ENCODE assay signal across 8 cellular contexts in the genomic region with DNA sequence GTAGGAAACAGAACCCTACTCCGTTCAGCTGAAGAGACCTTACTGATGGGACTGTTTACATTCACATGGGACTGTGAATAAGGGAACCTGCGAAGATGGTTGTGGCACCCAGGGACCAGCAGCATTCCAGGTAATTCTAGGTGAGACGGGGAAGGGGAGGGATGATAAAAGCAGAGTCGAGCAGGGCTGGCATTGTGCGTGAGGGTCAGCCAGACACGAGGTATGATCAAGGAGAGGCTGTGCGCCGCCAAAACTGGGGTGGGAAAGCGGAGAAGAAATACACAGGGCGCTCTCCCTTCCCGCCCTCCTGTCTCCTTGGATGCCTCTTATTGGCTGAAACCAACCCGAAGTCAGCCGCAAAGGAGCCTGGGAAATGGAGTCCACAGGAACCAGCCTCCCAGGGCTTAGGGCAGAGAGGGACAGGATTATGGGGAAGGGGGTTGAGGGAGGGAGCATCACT. TPM values are rescaled to one million over a fixed set of nuclear protein-coding genes. Genes with fewer than 3 reads are reported as not detected.
DNase-seq lines count a peak whose midpoint lies in the region; ATAC-seq and TF ChIP-seq lines count a peak whose summit lies in the region.

No MANE protein-coding gene starts in this region.

- H3K4me3 ChIP-seq in Caco-2 (ENCODE audit: low read depth, low read length) (peak overlapping the region; percentile 47), OCI-LY1 (ENCODE audit: low read depth, low read length, poor library complexity, severe bottlenecking) (peak overlapping the region; percentile 65), fibroblast of lung (replicated peaks in 1 of 4; ENCODE audit: control extremely low read depth in 1 of 4, insufficient read depth in 1 of 4, low read depth in 3 of 4, low read length in 4 of 4) (peak overlapping the region in 2 of 4 experiments; percentile 53 to 62)
- H3K4me3 ChIP-seq in naive thymus-derived CD4-positive, alpha-beta T cell (ENCODE audit: low read length): peak overlapping the region; percentile 64

- H3K9me3 ChIP-seq in Caco-2 (no peaks in the 10 kb centered on the region), OCI-LY1 (ENCODE audit: low read length) (no peaks in the 10 kb centered on the region), fibroblast of lung (ENCODE audit: control insufficient read depth, insufficient read depth, low read depth, low read length) (no peaks in the 10 kb centered on the region)
- no peaks in the 10 kb centered on the region for H3K9me3 ChIP-seq in naive thymus-derived CD4-positive, alpha-beta T cell (ENCODE audit: control insufficient read depth in 2 of 3, low read length in 3 of 3)

- no peaks in the 10 kb centered on the region for H3K9me2 ChIP-seq in OCI-LY1 (ENCODE audit: low read depth, low read length)

- ATAC-seq in GM19463 (IDR thresholded peaks at IDR 0.05; ENCODE audit: unreplicated experiment): peak; percentile 99
- ATAC-seq in naive thymus-derived CD4-positive, alpha-beta T cell: peak; percentile 89

- H3K27me3 Mint-ChIP-seq in Caco-2 (ENCODE audit: insufficient read depth, unreplicated experiment): peaks cover 15% of the 10 kb centered on the region
- H3K27me3 Mint-ChIP-seq in activated T-cell treated with anti-CD3 and anti-CD28 coated beads, Interleukin-2, amount 50 U/mL, for 24 hours: peaks cover 29% of the 10 kb centered on the region
- H3K27me3 Mint-ChIP-seq in naive thymus-derived CD4-positive, alpha-beta T cell: peaks cover 5 to 47% (median 21%) of the 10 kb centered on the region in 5 donors

- H3K9me3 Mint-ChIP-seq in Caco-2 (ENCODE audit: unreplicated experiment): no peaks in the 10 kb centered on the region
- no peaks in the 10 kb centered on the region for H3K9me3 Mint-ChIP-seq in activated T-cell treated with anti-CD3 and anti-CD28 coated beads, Interleukin-2, amount 50 U/mL, for 24 hours
- no peaks in the 10 kb centered on the region for H3K9me3 Mint-ChIP-seq in naive thymus-derived CD4-positive, alpha-beta T cell

- peak overlapping the region; percentile 79 for H3K4me2 ChIP-seq in OCI-LY1 (ENCODE audit: low read length)
- H3K4me2 ChIP-seq in fibroblast of lung (ENCODE audit: extremely low read depth, insufficient read depth, low read length): peak overlapping the region; percentile 91

- no peaks in the 10 kb centered on the region for H3F3A ChIP-seq in OCI-LY1 (ENCODE audit: insufficient read depth, low read length)

- BruUV-seq in Caco-2 (replicated peaks; lab: Mats Ljungman, UMichigan): no TSS peak

- H3K79me2 ChIP-seq in OCI-LY1 (ENCODE audit: insufficient read depth, low read length): no peaks in the 10 kb centered on the region
- no peaks in the 10 kb centered on the region for H3K79me2 ChIP-seq in fibroblast of lung (ENCODE audit: control insufficient read depth, insufficient read depth, low read length)

- H4K20me1 ChIP-seq in OCI-LY1 (ENCODE audit: insufficient read depth, low read length) (no peaks in the 10 kb centered on the region), fibroblast of lung (ENCODE audit: control insufficient read depth, extremely low read depth, insufficient read depth, low read length) (no peaks in the 10 kb centered on the region)

- H3K4me1 Mint-ChIP-seq in Caco-2 (ENCODE audit: low read depth, unreplicated experiment): peaks cover 8% of the 10 kb centered on the region
- H3K4me1 Mint-ChIP-seq in activated T-cell treated with anti-CD3 and anti-CD28 coated beads, Interleukin-2, amount 50 U/mL, for 24 hours (ENCODE audit: low read depth): peaks cover 12% of the 10 kb centered on the region
- peaks cover 0 to 17% (median 13%) of the 10 kb centered on the region in 7 donors for H3K4me1 Mint-ChIP-seq in naive thymus-derived CD4-positive, alpha-beta T cell

- H3K36me3 ChIP-seq in Caco-2 (ENCODE audit: control insufficient read depth, insufficient read depth, low read length) (no peaks in the 10 kb centered on the region), OCI-LY1 (ENCODE audit: insufficient read depth, low read length) (no peaks in the 10 kb centered on the region), fibroblast of lung (ENCODE audit: control insufficient read depth, insufficient read depth, low read length) (no peaks in the 10 kb centered on the region)
- no peaks in the 10 kb centered on the region for H3K36me3 ChIP-seq in naive thymus-derived CD4-positive, alpha-beta T cell (ENCODE audit: control insufficient read depth in 2 of 3, insufficient read depth in 3 of 3, low read length in 3 of 3)

- H3K27ac Mint-ChIP-seq in Caco-2 (ENCODE audit: unreplicated experiment): no peak overlapping the region
- H3K27ac Mint-ChIP-seq in activated T-cell treated with anti-CD3 and anti-CD28 coated beads, Interleukin-2, amount 50 U/mL, for 24 hours: peak overlapping the region; percentile 56
- H3K27ac Mint-ChIP-seq in naive thymus-derived CD4-positive, alpha-beta T cell: peak overlapping the region in 4 of 9 donors; percentile 5 to 36 (median 23)

- H3K9ac ChIP-seq in OCI-LY1 (ENCODE audit: low read length) (peak overlapping the region; percentile 50), fibroblast of lung (ENCODE audit: insufficient read depth, low read length) (peak overlapping the region; percentile 14)

- H3K4me3 Mint-ChIP-seq in Caco-2 (ENCODE audit: unreplicated experiment): peak overlapping the region; percentile 91
- H3K4me3 Mint-ChIP-seq in activated T-cell treated with anti-CD3 and anti-CD28 coated beads, Interleukin-2, amount 50 U/mL, for 24 hours: peak overlapping the region; percentile 82
- peak overlapping the region; percentile 82 to 93 (median 89) for H3K4me3 Mint-ChIP-seq in naive thymus-derived CD4-positive, alpha-beta T cell

- CTCF ChIA-PET in Caco-2 (lab: Charles Lee): no interaction called here
- CTCF ChIA-PET in naive thymus-derived CD4-positive, alpha-beta T cell (lab: Charles Lee): no interaction called here

- intact Hi-C loops in Caco-2 (cut with micrococcal nuclease; ENCODE audit: unreplicated experiment): loop anchor here (1.0 to 5.0 kb wide), 2 partner anchors 13 to 39 kb away; partner anchors contain the start of gene CSNK2A2
- intact Hi-C loops in naive thymus-derived CD4-positive, alpha-beta T cell (cut with micrococcal nuclease): loop anchor here (1.0 to 5.0 kb wide), 9 partner anchors 13 to 501 kb away; partner anchors contain the start of genes CFAP20 (in 2 of the 2), CSNK2A2 (in 2 of the 2), GINS3 (in 1 of the 2) and KATNB1 (in 1 of the 2)

- H3K27me3 ChIP-seq in Caco-2 (replicated peaks; ENCODE audit: control insufficient read depth, insufficient read depth, low read length) (no peaks in the 10 kb centered on the region), OCI-LY1 (ENCODE audit: insufficient read depth, low read length) (no peaks in the 10 kb centered on the region; the same call in 1 of the 2 replicates), fibroblast of lung (ENCODE audit: control insufficient read depth, insufficient read depth, low read length) (peaks cover 9% of the 10 kb centered on the region)
- H3K27me3 ChIP-seq in naive thymus-derived CD4-positive, alpha-beta T cell (ENCODE audit: control insufficient read depth in 2 of 2, insufficient read depth in 2 of 2, low read length in 2 of 2): no peaks in the 10 kb centered on the region

- TF ChIP-seq CTCF in Caco-2 (IDR thresholded peaks at IDR 0.05; ENCODE audit: insufficient read depth in 1 of 2, low read depth in 1 of 2, low read length in 1 of 2, severe bottlenecking in 1 of 2, unreplicated experiment in 1 of 2) (no peak), OCI-LY1 (IDR thresholded peaks at IDR 0.05; ENCODE audit: low read length) (no peak), fibroblast of lung (conservative IDR thresholded peaks at IDR 0.05 in 1 of 2, IDR thresholded peaks at IDR 0.05 in 1 of 2; ENCODE audit: low read depth in 1 of 2, low read length in 2 of 2) (no peak)

- H3K36me3 Mint-ChIP-seq in Caco-2 (ENCODE audit: insufficient read depth, unreplicated experiment): no peaks in the 10 kb centered on the region
- no peaks in the 10 kb centered on the region for H3K36me3 Mint-ChIP-seq in activated T-cell treated with anti-CD3 and anti-CD28 coated beads, Interleukin-2, amount 50 U/mL, for 24 hours (ENCODE audit: low read depth)
- no peaks in the 10 kb centered on the region for H3K36me3 Mint-ChIP-seq in naive thymus-derived CD4-positive, alpha-beta T cell

- H3K27ac ChIP-seq in OCI-LY1 (ENCODE audit: low read depth, low read length, poor library complexity, severe bottlenecking) (no peak overlapping the region), fibroblast of lung (ENCODE audit: insufficient read depth, low read length) (no peak overlapping the region)
- H3K27ac ChIP-seq in naive thymus-derived CD4-positive, alpha-beta T cell (ENCODE audit: low read depth, low read length): no peak overlapping the region

- POLR2A ChIA-PET in Caco-2 (lab: Charles Lee): no interaction called here
- POLR2A ChIA-PET in naive thymus-derived CD4-positive, alpha-beta T cell (lab: Charles Lee): no interaction called here

- peak; percentile 83 to 86 for DNase-seq in Caco-2
- DNase-seq in HS-27A (ENCODE audit: low read depth): peak; percentile 35
- peak; percentile 76 for DNase-seq in activated T-cell treated with anti-CD3 and anti-CD28 coated beads, Interleukin-2, amount 50 U/mL, for 24 hours
- peak; percentile 44 to 56 for DNase-seq in fibroblast of lung (ENCODE audit: low read depth in 2 of 2)
- DNase-seq in naive thymus-derived CD4-positive, alpha-beta T cell: peak; percentile 18 to 56 (median 45)
- DNase-seq in stimulated activated naive CD4-positive, alpha-beta T cell (lab: John Stamatoyannopoulos, UW): peak; percentile 16 to 60 (median 36)

- H3K4me1 ChIP-seq in Caco-2 (0 out of 2 replicates have a peak, but pooled peaks cover 2% of the 10 kb centered on the region), OCI-LY1 (ENCODE audit: insufficient read depth, low read length, severe bottlenecking) (peaks cover 12% of the 10 kb centered on the region), fibroblast of lung (ENCODE audit: control insufficient read depth, extremely low read depth, insufficient read depth, low read length) (no peaks in the 10 kb centered on the region)
- peaks cover 8 to 10% of the 10 kb centered on the region in 2 donors for H3K4me1 ChIP-seq in naive thymus-derived CD4-positive, alpha-beta T cell (ENCODE audit: control insufficient read depth in 2 of 2, insufficient read depth in 2 of 2, low read length in 2 of 2)

- peak overlapping the region; percentile 97 for H2AFZ ChIP-seq in OCI-LY1 (ENCODE audit: low read length)
- H2AFZ ChIP-seq in fibroblast of lung (ENCODE audit: low read length): peak overlapping the region; percentile 82

RNA-seq across cellular contexts. Expression of gene CSNK2A2, which starts 38.4 kb away (rescaled TPM):
- total RNA-seq in Caco-2 (2022) (165 and 181 TPM in 2 replicates), fibroblast of lung (25.2 and 33.4 TPM in 2 replicates)
- 51.0 and 54.3 TPM in 2 replicates for polyA plus RNA-seq in fibroblast of lung
- 41.6 and 43.7 TPM in 2 replicates for polyA plus RNA-seq in fibroblast of lung (2012)
- polyA minus RNA-seq in fibroblast of lung (ENCODE audit: low replicate concordance): 58.7 and 91.9 TPM in 2 replicates
- total RNA-seq in naive thymus-derived CD4-positive, alpha-beta T cell: 10 to 100 TPM; 46.5 to 70.0 (median 67.9) TPM
- 10 to 100 TPM; 11.0 to 12.9 TPM for polyA plus RNA-seq in naive thymus-derived CD4-positive, alpha-beta T cell

RNA-seq across cellular contexts. Expression of gene PRSS54, which starts 58.6 kb away (rescaled TPM):
- total RNA-seq in Caco-2 (2022): not detected in 2 replicates
- not detected in 2 replicates for total RNA-seq in fibroblast of lung
- polyA plus RNA-seq in fibroblast of lung: not detected in 2 replicates
- not detected in 2 replicates for polyA plus RNA-seq in fibroblast of lung (2012)
- polyA minus RNA-seq in fibroblast of lung (ENCODE audit: low replicate concordance): not detected in 2 replicates
- not detected for total RNA-seq in naive thymus-derived CD4-positive, alpha-beta T cell
- not detected for polyA plus RNA-seq in naive thymus-derived CD4-positive, alpha-beta T cell
